ENCODE assay signal across 9 cellular contexts in genomic region chr1:155052412-155053400, GRCh38. TPM values are rescaled to one million over a fixed set of nuclear protein-coding genes. Genes with fewer than 3 reads are reported as not detected.
DNase-seq lines count a peak whose midpoint lies in the region; ATAC-seq, FAIRE-seq and TF ChIP-seq lines count a peak whose summit lies in the region.
"Had no signal": no experiment of that assay in that cellular context is flagged by ENCODE, and none has a peak within 500 bp of the region (broad histone marks: within the 10 kb centered on the region; RNA-seq: fewer than 3 reads in every experiment).

No MANE protein-coding gene starts in this region.

- DNase-seq in NCI-H748 (lab: John Stamatoyannopoulos, UW; ENCODE audit: unreplicated experiment) (peak; percentile 39), NCI-H748 treated with DMSO at 0.1 percent for 48 hours (lab: John Stamatoyannopoulos, UW) (no peak), NCI-H69 (lab: John Stamatoyannopoulos, UW) (peak; percentile 40), GM12878 (ENCODE audit: low read depth, low spot score) (no peak), suprapubic skin (ENCODE audit: low spot score in 2 of 2) (no peak)

- in situ Hi-C loops in GM12878 (cut with MboI) = no loop called here

- peak overlapping the region; percentile 91 for H3K4me3 ChIP-seq in GM12878
- H3K4me3 ChIP-seq in suprapubic skin = peak overlapping the region; percentile 81

- intact Hi-C loops in GM12878 (cut with micrococcal nuclease; ENCODE audit: unreplicated experiment) = no loop called here

- TF ChIP-seq CTCF in GM12878 (IDR thresholded peaks at IDR 0.05 in 2 of 3, conservative IDR thresholded peaks at IDR 0.05 in 1 of 3; ENCODE audit: control insufficient read depth in 2 of 3, extremely low read depth in 1 of 3, insufficient read depth in 1 of 3, low read depth in 3 of 3, low read length in 3 of 3) = peak; percentile 37 to 50 (median 44); a peak in 5 of 6 replicates
- no peak for TF ChIP-seq CTCF in suprapubic skin (IDR thresholded peaks at IDR 0.05)

- TF ChIP-seq EP300 in GM12878 (IDR thresholded peaks at IDR 0.05; ENCODE audit: borderline replicate concordance in 1 of 2, control insufficient read depth in 1 of 2, low read depth in 2 of 2, low read length in 2 of 2) (no peak), suprapubic skin (IDR thresholded peaks at IDR 0.05) (no peak)

- H3K36me3 ChIP-seq in GM12878 (ENCODE audit: control insufficient read depth in 2 of 2, insufficient read depth in 2 of 2, low read length in 1 of 2) = no peaks in the 10 kb centered on the region
- peaks cover 43% of the 10 kb centered on the region for H3K36me3 ChIP-seq in suprapubic skin

- no peaks in the 10 kb centered on the region for H4K20me1 ChIP-seq in GM12878 (ENCODE audit: control insufficient read depth, insufficient read depth)

- BruUV-seq in GM12878 (replicated peaks; lab: Mats Ljungman, UMichigan) = no TSS peak

- WGBS in GM12878 (ENCODE audit: insufficient coverage, insufficient replicate concordance, low lambda C conversion rate, missing lambda C conversion rate) = 43% methylated on average over 13 of the region's 13 CpGs
- 32% methylated on average over 12 of the region's 13 CpGs for WGBS in suprapubic skin

- H3K9me3 ChIP-seq in GM12878 (replicated peaks; ENCODE audit: control insufficient read depth, insufficient read depth, low read length) = no peaks in the 10 kb centered on the region
- no peaks in the 10 kb centered on the region for H3K9me3 ChIP-seq in suprapubic skin
- H3K9me3 ChIP-seq: adrenal gland had no signal

- 0 out of 2 replicates have a peak, but pooled peaks have one; percentile 6 for TF ChIP-seq RAD21 in GM12878 (IDR thresholded peaks at IDR 0.05; ENCODE audit: insufficient read depth, low read depth, low read length)

- TF ChIP-seq POLR2A in GM12878 (IDR thresholded peaks at IDR 0.05; ENCODE audit: low read depth, low read length) (no peak), suprapubic skin (IDR thresholded peaks at IDR 0.05) (no peak)

- RAD21 ChIA-PET in GM12878 (lab: Charles Lee; ENCODE audit: unreplicated experiment) = interaction anchor here (1.0 to 2.7 kb wide), 7 partner anchors 9 to 572 kb away, joined by 3 to 16 read pairs (median 6); partner anchors contain the start of gene PBXIP1

- H3K79me2 ChIP-seq in GM12878 (ENCODE audit: control insufficient read depth, insufficient read depth, low read length) = no peaks in the 10 kb centered on the region; the same call in 1 of the 2 replicates

- no peak overlapping the region; the same call in 1 of the 2 replicates for H2AFZ ChIP-seq in GM12878 (ENCODE audit: control insufficient read depth, low read depth, low read length)

- H3K27ac ChIP-seq in GM12878 (ENCODE audit: control insufficient read depth, insufficient read depth) (no peak overlapping the region), layer of hippocampus (ENCODE audit: low read depth, low read length) (peak overlapping the region; percentile 52), suprapubic skin (peak overlapping the region; percentile 94)

- CTCF ChIA-PET in GM12878 (lab: Yijun Ruan, JAX) = interaction anchor here (0.6 to 9.7 kb wide), 6 partner anchors 7 to 120 kb away, joined by 3 to 121 read pairs (median 16); partner anchors contain the start of gene KRTCAP2

- H3K9ac ChIP-seq in GM12878 (ENCODE audit: control insufficient read depth, insufficient read depth, low read length) = no peak overlapping the region

- peaks cover 13% of the 10 kb centered on the region for H3K4me1 ChIP-seq in GM12878 (ENCODE audit: control insufficient read depth, insufficient read depth, low read length)
- H3K4me1 ChIP-seq in suprapubic skin = peaks cover 45% of the 10 kb centered on the region

- POLR2A ChIA-PET in GM12878 (lab: Charles Lee) = interaction anchor here (1.1 to 1.7 kb wide), 3 partner anchors 51 to 182 kb away, joined by 4 to 8 read pairs (median 7); partner anchors contain the start of gene KCNN3

- H3K27me3 ChIP-seq in GM12878 (replicated peaks in 1 of 2; ENCODE audit: control insufficient read depth in 2 of 2, insufficient read depth in 2 of 2, low read length in 1 of 2) = no peaks in the 10 kb centered on the region
- H3K27me3 ChIP-seq in layer of hippocampus (ENCODE audit: control insufficient read depth, insufficient read depth, low read length) = no peaks in the 10 kb centered on the region
- no peaks in the 10 kb centered on the region for H3K27me3 ChIP-seq in suprapubic skin
- H3K27me3 ChIP-seq: adrenal gland had no signal

- peak overlapping the region; percentile 96 for H3K4me2 ChIP-seq in GM12878 (ENCODE audit: control insufficient read depth, insufficient read depth)

- SMC1A ChIA-PET in GM12878 (lab: Charles Lee; ENCODE audit: uncharacterized antibody, unreplicated experiment) = interaction anchor here (1.5 to 2.4 kb wide), 2 partner anchors 9 to 33 kb away, joined by 3 to 12 read pairs; no protein-coding TSS in a partner anchor

- no peak for FAIRE-seq in GM12878 (lab: Jason Lieb, UNC)

- ATAC-seq in GM12878 (peak; percentile 26; the same call in 2 of the 3 replicates), HG03097 (IDR thresholded peaks at IDR 0.05; ENCODE audit: low FRiP score, unreplicated experiment) (no peak), HG02840 (IDR thresholded peaks at IDR 0.05; ENCODE audit: low FRiP score, unreplicated experiment) (no peak)

RNA-seq across cellular contexts. Expression of gene ADAM15, which starts 1.6 kb away (rescaled TPM):
- 15.4 TPM in 2 replicates for total RNA-seq in GM12878 (2013; cell fraction: nucleolus; rRNA removed)
- total RNA-seq in GM12878 (2014; rRNA removed) (21.7 and 28.9 TPM in 2 replicates), GM12878 (2014; rRNA removed; fragmentation: Illumina TruSeq; extraction: Trizol) (10.5 and 13.0 TPM in 2 replicates), GM12878 (2021) (30.0 and 38.8 TPM in 2 replicates), suprapubic skin (100 to 1,000 TPM; 304 to 327 (median 321) TPM)
- 2.3 TPM for polyA plus RNA-seq in GM12878 (2011; ENCODE audit: low read depth)
- polyA plus RNA-seq in GM12878 (2011; rRNA removed) (3.1 and 6.4 TPM in 2 replicates), GM12878 (2014; fragmentation: Illumina TruSeq; extraction: Trizol) (5.7 and 11.3 TPM in 2 replicates), GM12878 (2014; fragmentation: Nextera tagmentation; extraction: Ambion mirVana) (under 1 TPM; 0.29 to 0.79 TPM), GM12878 (2014; rRNA removed) (27.8 and 29.6 TPM in 2 replicates), GM12878 (2016; fragmentation: Nextera tagmentation; extraction: Ambion mirVana) (10 to 100 TPM; 16.4 to 18.7 TPM)
- polyA plus RNA-seq in GM12878 (2011; cell fraction: cytosol; rRNA removed) = 7.8 and 11.9 TPM in 2 replicates
- 45.5 TPM in 2 replicates for polyA plus RNA-seq in GM12878 (2011; cell fraction: nucleus; rRNA removed)
- 6.3 and 9.5 TPM in 2 replicates for polyA plus RNA-seq in GM12878 (2012)
- 8.7 and 12.4 TPM in 2 replicates for polyA minus RNA-seq in GM12878 (2011; rRNA and poly(A)+ RNA removed)
- polyA minus RNA-seq in GM12878 (2011; cell fraction: cytosol; rRNA and poly(A)+ RNA removed) = 12.2 and 13.4 TPM in 2 replicates
- 9.4 and 17.5 TPM in 2 replicates for polyA minus RNA-seq in GM12878 (2011; cell fraction: nucleus; rRNA and poly(A)+ RNA removed)

RNA-seq across cellular contexts. Expression of gene EFNA4, which starts 10.8 kb away (rescaled TPM):
- total RNA-seq in GM12878 (2013; cell fraction: nucleolus; rRNA removed) = 5.7 and 6.7 TPM in 2 replicates
- total RNA-seq in GM12878 (2014; rRNA removed) (8.7 and 14.1 TPM in 2 replicates), GM12878 (2014; rRNA removed; fragmentation: Illumina TruSeq; extraction: Trizol) (3.4 and 4.3 TPM in 2 replicates), GM12878 (2021) (5.3 and 6.3 TPM in 2 replicates), suprapubic skin (10 to 100 TPM; 22.4 to 44.2 (median 28.7) TPM)
- polyA plus RNA-seq in GM12878 (2011; ENCODE audit: low read depth) = 1.9 TPM
- polyA plus RNA-seq in GM12878 (2011; rRNA removed) (3.6 and 8.4 TPM in 2 replicates), GM12878 (2014; fragmentation: Illumina TruSeq; extraction: Trizol) (2.4 and 4.9 TPM in 2 replicates), GM12878 (2014; fragmentation: Nextera tagmentation; extraction: Ambion mirVana) (1 to 10 TPM in 1 of 2 experiments, under 1 TPM in 1; 0.52 to 1.3 TPM), GM12878 (2014; rRNA removed) (9.7 and 10.7 TPM in 2 replicates), GM12878 (2016; fragmentation: Nextera tagmentation; extraction: Ambion mirVana) (1 to 10 TPM; 3.4 to 4.7 TPM)
- 11.2 and 12.9 TPM in 2 replicates for polyA plus RNA-seq in GM12878 (2011; cell fraction: cytosol; rRNA removed)
- 6.6 and 8.8 TPM in 2 replicates for polyA plus RNA-seq in GM12878 (2011; cell fraction: nucleus; rRNA removed)
- 4.7 and 5.6 TPM in 2 replicates for polyA plus RNA-seq in GM12878 (2012)
- polyA minus RNA-seq in GM12878 (2011; rRNA and poly(A)+ RNA removed) = 4.8 and 12.7 TPM in 2 replicates
- polyA minus RNA-seq in GM12878 (2011; cell fraction: cytosol; rRNA and poly(A)+ RNA removed) = 4.7 and 5.6 TPM in 2 replicates
- 3.1 and 4.1 TPM in 2 replicates for polyA minus RNA-seq in GM12878 (2011; cell fraction: nucleus; rRNA and poly(A)+ RNA removed)

RNA-seq across cellular contexts. Expression of gene DCST1, which starts 19.1 kb away (rescaled TPM):
- not detected in 2 replicates for total RNA-seq in GM12878 (2013; cell fraction: nucleolus; rRNA removed)
- not detected in 2 replicates for total RNA-seq in GM12878 (2014; rRNA removed)
- not detected in 2 replicates for total RNA-seq in GM12878 (2014; rRNA removed; fragmentation: Illumina TruSeq; extraction: Trizol)
- not detected in 2 replicates for total RNA-seq in GM12878 (2021)
- not detected for polyA plus RNA-seq in GM12878 (2011; ENCODE audit: low read depth)
- polyA plus RNA-seq in GM12878 (2011; rRNA removed) = not detected in 2 replicates
- not detected in 2 replicates for polyA plus RNA-seq in GM12878 (2011; cell fraction: cytosol; rRNA removed)
- polyA plus RNA-seq in GM12878 (2011; cell fraction: nucleus; rRNA removed) = 0.24 TPM in 1 of 2 replicates, not detected in the other
- polyA plus RNA-seq in GM12878 (2012) = not detected in 2 replicates
- polyA plus RNA-seq in GM12878 (2014; fragmentation: Illumina TruSeq; extraction: Trizol) = not detected in 2 replicates
- polyA plus RNA-seq in GM12878 (2014; fragmentation: Nextera tagmentation; extraction: Ambion mirVana) = not detected
- polyA plus RNA-seq in GM12878 (2014; rRNA removed) = not detected in 2 replicates
- polyA plus RNA-seq in GM12878 (2016; fragmentation: Nextera tagmentation; extraction: Ambion mirVana) = not detected
- polyA minus RNA-seq in GM12878 (2011; rRNA and poly(A)+ RNA removed) = not detected in 2 replicates
- not detected in 2 replicates for polyA minus RNA-seq in GM12878 (2011; cell fraction: cytosol; rRNA and poly(A)+ RNA removed)
- not detected in 2 replicates for polyA minus RNA-seq in GM12878 (2011; cell fraction: nucleus; rRNA and poly(A)+ RNA removed)
- total RNA-seq in suprapubic skin = 1 to 10 TPM in 3 of 4 donors, under 1 TPM in 1; 0.55 to 8.2 (median 2.8) TPM
- total RNA-seq: adrenal gland had no signal
- polyA plus RNA-seq: adrenal gland had no signal

RNA-seq across cellular contexts. Expression of gene DCST2, which starts 19.1 kb away (rescaled TPM):
- 0.37 and 0.38 TPM in 2 replicates for total RNA-seq in GM12878 (2013; cell fraction: nucleolus; rRNA removed)
- total RNA-seq in GM12878 (2014; rRNA removed) (not detected in 2 replicates), GM12878 (2014; rRNA removed; fragmentation: Illumina TruSeq; extraction: Trizol) (not detected in 2 replicates), GM12878 (2021) (0.36 TPM in 1 of 2 replicates, not detected in the other), suprapubic skin (10 to 100 TPM; 13.4 to 36.0 (median 14.5) TPM)
- not detected for polyA plus RNA-seq in GM12878 (2011; ENCODE audit: low read depth)
- polyA plus RNA-seq in GM12878 (2011; rRNA removed) (0.10 and 0.41 TPM in 2 replicates), GM12878 (2014; fragmentation: Illumina TruSeq; extraction: Trizol) (not detected in 2 replicates), GM12878 (2014; fragmentation: Nextera tagmentation; extraction: Ambion mirVana) (not detected), GM12878 (2014; rRNA removed) (0.11 and 0.33 TPM in 2 replicates), GM12878 (2016; fragmentation: Nextera tagmentation; extraction: Ambion mirVana) (not detected)
- 0.12 TPM in 2 replicates for polyA plus RNA-seq in GM12878 (2011; cell fraction: cytosol; rRNA removed)
- 3.2 and 4.1 TPM in 2 replicates for polyA plus RNA-seq in GM12878 (2011; cell fraction: nucleus; rRNA removed)
- polyA plus RNA-seq in GM12878 (2012) = 0.12 and 0.18 TPM in 2 replicates
- not detected in 2 replicates for polyA minus RNA-seq in GM12878 (2011; rRNA and poly(A)+ RNA removed)
- polyA minus RNA-seq in GM12878 (2011; cell fraction: cytosol; rRNA and poly(A)+ RNA removed) = not detected in 2 replicates
- polyA minus RNA-seq in GM12878 (2011; cell fraction: nucleus; rRNA and poly(A)+ RNA removed) = 0.24 and 0.67 TPM in 2 replicates

RNA-seq across cellular contexts. Expression of gene EFNA3, which starts 25.9 kb away (rescaled TPM):
- 1.8 and 2.1 TPM in 2 replicates for total RNA-seq in GM12878 (2013; cell fraction: nucleolus; rRNA removed)
- 1.1 and 1.3 TPM in 2 replicates for total RNA-seq in GM12878 (2014; rRNA removed)
- 0.64 and 0.67 TPM in 2 replicates for total RNA-seq in GM12878 (2014; rRNA removed; fragmentation: Illumina TruSeq; extraction: Trizol)
- 1.2 and 1.5 TPM in 2 replicates for total RNA-seq in GM12878 (2021)
- 2.6 TPM for polyA plus RNA-seq in GM12878 (2011; ENCODE audit: low read depth)
- 2.3 and 5.4 TPM in 2 replicates for polyA plus RNA-seq in GM12878 (2011; rRNA removed)
- 6.2 and 7.7 TPM in 2 replicates for polyA plus RNA-seq in GM12878 (2011; cell fraction: cytosol; rRNA removed)
- 5.1 and 10.8 TPM in 2 replicates for polyA plus RNA-seq in GM12878 (2011; cell fraction: nucleus; rRNA removed)
- polyA plus RNA-seq in GM12878 (2012) = 3.4 and 4.9 TPM in 2 replicates
- polyA plus RNA-seq in GM12878 (2014; fragmentation: Illumina TruSeq; extraction: Trizol) = 0.55 and 1.00 TPM in 2 replicates
- under 1 TPM; 0.08 to 0.26 TPM for polyA plus RNA-seq in GM12878 (2014; fragmentation: Nextera tagmentation; extraction: Ambion mirVana)
- polyA plus RNA-seq in GM12878 (2014; rRNA removed) = 1.2 and 1.7 TPM in 2 replicates
- 1 to 10 TPM in 1 of 2 experiments, under 1 TPM in 1; 0.81 to 1.1 TPM for polyA plus RNA-seq in GM12878 (2016; fragmentation: Nextera tagmentation; extraction: Ambion mirVana)
- polyA minus RNA-seq in GM12878 (2011; rRNA and poly(A)+ RNA removed) = 1.8 and 3.9 TPM in 2 replicates
- 2.9 and 3.6 TPM in 2 replicates for polyA minus RNA-seq in GM12878 (2011; cell fraction: cytosol; rRNA and poly(A)+ RNA removed)
- polyA minus RNA-seq in GM12878 (2011; cell fraction: nucleus; rRNA and poly(A)+ RNA removed) = 2.4 and 3.4 TPM in 2 replicates
- 100 to 1,000 TPM in 1 of 4 donors, 10 to 100 TPM in 3; 28.8 to 104 (median 77.6) TPM for total RNA-seq in suprapubic skin

Comparison
In these comparisons a context has a peak if more than half of its experiments do, and no peak if none do; other contexts are left out.
1. DNase-seq: peak in NCI-H748 (single experiment) and NCI-H69 (single experiment); none in NCI-H748 treated with DMSO at 0.1 percent for 48 hours (single experiment), GM12878 (single experiment) and suprapubic skin (0 of 2).
2. CTCF ChIP-seq: peak in GM12878 (3 of 3); none in suprapubic skin (0 of 2).
3. RNA of gene ADAM15, which starts 1.6 kb away (total RNA-seq): 304 to 327 TPM in suprapubic skin; 10.5 to 38.8 TPM in GM12878; every median in the first group is over 4 times any median in the second.